Comparison of ENCODE assay signal across 19 cellular contexts in the genomic region with DNA sequence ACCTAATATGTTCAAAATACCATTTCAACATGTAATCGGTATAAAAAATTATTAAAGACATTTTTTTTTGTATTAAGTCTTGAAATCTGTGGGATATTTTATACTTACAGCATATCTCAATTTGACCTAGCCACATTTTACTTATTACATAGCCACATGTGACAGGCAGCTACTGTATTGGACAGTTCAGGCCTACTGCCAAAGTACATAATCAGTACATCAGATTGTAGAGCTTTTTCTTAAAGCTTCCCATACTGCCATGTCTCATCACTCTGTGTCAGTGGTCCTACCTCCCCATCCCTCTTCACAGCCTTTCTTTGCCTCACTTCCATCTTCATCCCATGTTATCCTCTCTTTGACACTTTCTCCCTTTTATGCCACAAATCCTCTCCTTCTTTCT. TPM values are rescaled to one million over a fixed set of nuclear protein-coding genes. Genes with fewer than 3 reads are reported as not detected.
"Had no signal": no experiment of that assay in that cellular context is flagged by ENCODE, and none has a peak within 500 bp of the region (broad histone marks: within the 10 kb centered on the region; RNA-seq: fewer than 3 reads in every experiment).

No MANE protein-coding gene starts in this region.

- DNase-seq: activated CD4-positive, alpha-beta T cell treated with anti-CD3 and anti-CD28 coated beads, Interleukin-2, amount 10 ng/mL, durations not matched to agents 7 days and 5 days; activated CD4-positive, CD25-positive, alpha-beta regulatory T cell; activated naive CD4-positive, alpha-beta T cell treated with anti-CD3 and anti-CD28 coated beads, Interleukin-2, amount 10 ng/mL, durations not matched to agents 7 days and 5 days; activated T-cell treated with anti-CD3 and anti-CD28 coated beads for 4 hours; adrenal gland; cerebellar nuclear complex; left cardiac atrium; lower lobe of right lung; midbrain; naive thymus-derived CD4-positive, alpha-beta T cell; psoas muscle; right lobe of liver; stimulated activated CD4-positive, alpha-beta T cell treated with anti-CD3 and anti-CD28 coated beads, Interleukin-12 subunit alpha, Interleukin-12 subunit beta, amount 100 ng/mL, for 4 hours; stimulated activated naive CD4-positive, alpha-beta T cell treated with Interleukin-2 at 50 U/mL for 16 hours had no signal

- H3K4me1 Mint-ChIP-seq: activated CD4-positive, alpha-beta T cell treated with anti-CD3 and anti-CD28 coated beads, Interleukin-2, amount 10 ng/mL, durations not matched to agents 7 days and 5 days had no signal

- H3K4me3 ChIP-seq: adrenal gland, lower lobe of right lung, psoas muscle, right lobe of liver, SK-N-MC had no signal

- H3K27me3 ChIP-seq: adrenal gland, neutrophil, right lobe of liver had no signal

- H3K4me1 ChIP-seq: right lobe of liver had no signal

- H3K4me3 Mint-ChIP-seq: activated CD4-positive, alpha-beta T cell treated with anti-CD3 and anti-CD28 coated beads, Interleukin-2, amount 10 ng/mL, durations not matched to agents 7 days and 5 days; activated naive CD4-positive, alpha-beta T cell treated with anti-CD3 and anti-CD28 coated beads, Interleukin-2, amount 10 ng/mL, durations not matched to agents 7 days and 5 days; activated T-helper 17 cell treated with anti-CD3 and anti-CD28 coated beads, Interleukin-2, amount 50 U/mL, for 72 hours; T-helper 1 cell treated with Interleukin-12 subunit alpha and Interleukin-12 subunit beta and Interleukin-4 antibody, amounts not matched to agents 30 μg/mL and 1 μg/mL, for 36 hours had no signal

- H3K27ac Mint-ChIP-seq: activated CD4-positive, alpha-beta T cell treated with anti-CD3 and anti-CD28 coated beads, Interleukin-2, amount 10 ng/mL, durations not matched to agents 7 days and 5 days; activated naive CD4-positive, alpha-beta T cell treated with anti-CD3 and anti-CD28 coated beads, Interleukin-2, amount 10 ng/mL, durations not matched to agents 7 days and 5 days; activated T-helper 17 cell treated with anti-CD3 and anti-CD28 coated beads, Interleukin-2, amount 50 U/mL, for 72 hours; T-helper 1 cell treated with Interleukin-12 subunit alpha and Interleukin-12 subunit beta and Interleukin-4 antibody, amounts not matched to agents 30 μg/mL and 1 μg/mL, for 36 hours had no signal

- H3K36me3 ChIP-seq: adrenal gland, lower lobe of right lung, neutrophil, right lobe of liver had no signal

- H3K27me3 Mint-ChIP-seq: activated CD4-positive, alpha-beta T cell treated with anti-CD3 and anti-CD28 coated beads, Interleukin-2, amount 10 ng/mL, durations not matched to agents 7 days and 5 days; activated naive CD4-positive, alpha-beta T cell treated with anti-CD3 and anti-CD28 coated beads, Interleukin-2, amount 10 ng/mL, durations not matched to agents 7 days and 5 days; activated T-helper 17 cell treated with anti-CD3 and anti-CD28 coated beads, Interleukin-2, amount 50 U/mL, for 72 hours; naive thymus-derived CD4-positive, alpha-beta T cell had no signal

- H3K27ac ChIP-seq: adrenal gland, lower lobe of right lung, neutrophil, psoas muscle, right lobe of liver, SK-N-MC had no signal

- H3K9me3 ChIP-seq: adrenal gland, neutrophil had no signal

- ATAC-seq: activated T-helper 17 cell treated with anti-CD3 and anti-CD28 coated beads, Interleukin-2, amount 50 U/mL, for 72 hours; left cardiac atrium; lower lobe of right lung; naive thymus-derived CD4-positive, alpha-beta T cell; right lobe of liver had no signal

- H3K9me3 Mint-ChIP-seq: activated T-helper 17 cell treated with anti-CD3 and anti-CD28 coated beads, Interleukin-2, amount 50 U/mL, for 72 hours had no signal

RNA-seq across cellular contexts. Expression of a gene that starts 43.0 kb away (rescaled TPM):
- total RNA-seq: activated CD4-positive, alpha-beta T cell treated with anti-CD3 and anti-CD28 coated beads, Interleukin-2, amount 10 ng/mL, durations not matched to agents 7 days and 5 days; activated CD8-positive, alpha-beta memory T cell treated with anti-CD3 and anti-CD28 coated beads for 36 hours; activated T-helper 17 cell treated with anti-CD3 and anti-CD28 coated beads, Interleukin-2, amount 50 U/mL, for 72 hours; naive thymus-derived CD4-positive, alpha-beta T cell had no signal
- polyA plus RNA-seq: naive thymus-derived CD4-positive, alpha-beta T cell had no signal
